ENCODE assay signal across 32 cellular contexts in the genomic region with DNA sequence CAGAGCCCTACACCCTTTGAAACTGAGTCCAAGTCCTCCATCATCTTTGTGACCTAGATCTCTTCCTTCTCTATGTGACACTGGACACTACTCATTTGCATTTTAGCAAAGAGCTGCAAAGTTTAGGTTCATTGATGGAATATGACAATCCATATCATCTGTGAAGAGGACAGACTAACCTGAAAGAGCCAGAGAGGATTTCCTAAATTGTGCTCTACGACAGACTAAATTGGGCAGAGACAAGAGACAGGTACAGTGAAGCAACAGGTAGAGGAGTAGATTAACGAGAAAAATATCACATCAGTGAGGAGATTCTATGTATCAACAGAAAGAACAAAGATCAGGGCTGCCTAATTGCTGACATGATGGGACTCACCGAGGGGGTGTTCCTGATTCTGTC.
"Had no signal": no experiment of that assay in that cellular context is flagged by ENCODE, and none has a peak within 500 bp of the region (broad histone marks: within the 10 kb centered on the region; RNA-seq: fewer than 3 reads in every experiment).

A gene with protein sequence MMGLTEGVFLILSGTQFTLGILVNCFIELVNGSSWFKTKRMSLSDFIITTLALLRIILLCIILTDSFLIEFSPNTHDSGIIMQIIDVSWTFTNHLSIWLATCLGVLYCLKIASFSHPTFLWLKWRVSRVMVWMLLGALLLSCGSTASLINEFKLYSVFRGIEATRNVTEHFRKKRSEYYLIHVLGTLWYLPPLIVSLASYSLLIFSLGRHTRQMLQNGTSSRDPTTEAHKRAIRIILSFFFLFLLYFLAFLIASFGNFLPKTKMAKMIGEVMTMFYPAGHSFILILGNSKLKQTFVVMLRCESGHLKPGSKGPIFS (plus strand): TSS at position 301 of the 400 bp plus-strand sequence. CDS start 62 bp downstream, at position 363.

- ATAC-seq: activated CD4-positive, alpha-beta T cell treated with anti-CD3 and anti-CD28 coated beads for 36 hours; activated CD8-positive, alpha-beta memory T cell treated with anti-CD3 and anti-CD28 coated beads, Interleukin-2, amount 10 ng/mL, durations not matched to agents 7 days and 5 days; activated CD8-positive, alpha-beta T cell treated with anti-CD3 and anti-CD28 coated beads, Interleukin-2, amount 10 ng/mL, durations not matched to agents 7 days and 5 days; activated naive CD4-positive, alpha-beta T cell treated with anti-CD3 and anti-CD28 coated beads, Interleukin-2, amount 50 U/mL, for 72 hours; esophagus mucosa; heart right ventricle; T-helper 17 cell had no signal

- H3K36me3 ChIP-seq: breast epithelium, cardiac muscle cell had no signal

- H3K9me3 Mint-ChIP-seq: activated CD4-positive, alpha-beta memory T cell treated with anti-CD3 and anti-CD28 coated beads for 36 hours; activated CD4-positive, alpha-beta T cell treated with anti-CD3 and anti-CD28 coated beads, Interleukin-2, amount 10 ng/mL, durations not matched to agents 24 days and 14 days; activated naive CD4-positive, alpha-beta T cell treated with anti-CD3 and anti-CD28 coated beads, Interleukin-2, amount 10 ng/mL, durations not matched to agents 7 days and 5 days; activated naive CD4-positive, alpha-beta T cell treated with anti-CD3 and anti-CD28 coated beads, Interleukin-2, amount 50 U/mL, for 72 hours; activated naive CD8-positive, alpha-beta T cell treated with anti-CD3 and anti-CD28 coated beads, Interleukin-2, amount 10 ng/mL, durations not matched to agents 7 days and 5 days; dendritic cell treated with granulocyte-macrophage colony-stimulating factor and Interleukin-4, amounts not matched to agents 40 ng/mL and 50 ng/mL, for 4 days; T-helper 2 cell treated with Interferon-gamma antibody and Interleukin-4, amounts not matched to agents 5 μg/mL and 100 μg/mL, for 36 hours had no signal

- H3K27ac ChIP-seq: ascending aorta, breast epithelium, cardiac muscle cell, coronary artery, dorsolateral prefrontal cortex, heart right ventricle had no signal

- H3K4me1 ChIP-seq: ascending aorta, breast epithelium, heart right ventricle had no signal

- H3K4me3 ChIP-seq: ascending aorta, breast epithelium, cardiac muscle cell, coronary artery, dorsolateral prefrontal cortex, heart right ventricle had no signal

- H3K4me1 Mint-ChIP-seq: activated CD4-positive, alpha-beta T cell treated with anti-CD3 and anti-CD28 coated beads for 36 hours; activated CD4-positive, alpha-beta T cell treated with anti-CD3 and anti-CD28 coated beads, Interleukin-2, amount 10 ng/mL, durations not matched to agents 24 days and 14 days; activated CD8-positive, alpha-beta memory T cell treated with anti-CD3 and anti-CD28 coated beads, Interleukin-2, amount 10 ng/mL, durations not matched to agents 7 days and 5 days; activated naive CD4-positive, alpha-beta T cell treated with anti-CD3 and anti-CD28 coated beads, Interleukin-2, amount 10 ng/mL, durations not matched to agents 7 days and 5 days; activated naive CD8-positive, alpha-beta T cell treated with anti-CD3 and anti-CD28 coated beads, Interleukin-2, amount 10 ng/mL, durations not matched to agents 7 days and 5 days; brain; endodermal cell had no signal

- H3K27ac Mint-ChIP-seq: activated CD4-positive, alpha-beta memory T cell treated with anti-CD3 and anti-CD28 coated beads for 36 hours; activated CD4-positive, alpha-beta T cell treated with anti-CD3 and anti-CD28 coated beads for 36 hours; activated CD4-positive, alpha-beta T cell treated with anti-CD3 and anti-CD28 coated beads, Interleukin-2, amount 10 ng/mL, durations not matched to agents 24 days and 14 days; activated CD8-positive, alpha-beta memory T cell treated with anti-CD3 and anti-CD28 coated beads, Interleukin-2, amount 10 ng/mL, durations not matched to agents 7 days and 5 days; activated CD8-positive, alpha-beta T cell treated with anti-CD3 and anti-CD28 coated beads, Interleukin-2, amount 10 ng/mL, durations not matched to agents 7 days and 5 days; activated naive CD4-positive, alpha-beta T cell treated with anti-CD3 and anti-CD28 coated beads, Interleukin-2, amount 10 ng/mL, durations not matched to agents 7 days and 5 days; activated naive CD8-positive, alpha-beta T cell treated with anti-CD3 and anti-CD28 coated beads, Interleukin-2, amount 10 ng/mL, durations not matched to agents 7 days and 5 days; brain; dendritic cell treated with granulocyte-macrophage colony-stimulating factor and Interleukin-4, amounts not matched to agents 40 ng/mL and 50 ng/mL, for 4 days; endodermal cell; T-helper 17 cell; T-helper 2 cell treated with Interferon-gamma antibody and Interleukin-4, amounts not matched to agents 5 μg/mL and 100 μg/mL, for 36 hours had no signal

- H3K9me3 ChIP-seq: ascending aorta, breast epithelium, heart right ventricle had no signal

- H3K4me3 Mint-ChIP-seq: activated CD4-positive, alpha-beta memory T cell treated with anti-CD3 and anti-CD28 coated beads for 36 hours; activated CD4-positive, alpha-beta T cell treated with anti-CD3 and anti-CD28 coated beads for 36 hours; activated CD4-positive, alpha-beta T cell treated with anti-CD3 and anti-CD28 coated beads, Interleukin-2, amount 10 ng/mL, durations not matched to agents 24 days and 14 days; activated CD8-positive, alpha-beta memory T cell treated with anti-CD3 and anti-CD28 coated beads, Interleukin-2, amount 10 ng/mL, durations not matched to agents 7 days and 5 days; activated CD8-positive, alpha-beta T cell treated with anti-CD3 and anti-CD28 coated beads, Interleukin-2, amount 10 ng/mL, durations not matched to agents 7 days and 5 days; activated naive CD4-positive, alpha-beta T cell treated with anti-CD3 and anti-CD28 coated beads, Interleukin-2, amount 10 ng/mL, durations not matched to agents 7 days and 5 days; activated naive CD8-positive, alpha-beta T cell treated with anti-CD3 and anti-CD28 coated beads, Interleukin-2, amount 10 ng/mL, durations not matched to agents 7 days and 5 days; brain; dendritic cell treated with granulocyte-macrophage colony-stimulating factor and Interleukin-4, amounts not matched to agents 40 ng/mL and 50 ng/mL, for 4 days; endodermal cell; T-helper 17 cell; T-helper 2 cell treated with Interferon-gamma antibody and Interleukin-4, amounts not matched to agents 5 μg/mL and 100 μg/mL, for 36 hours had no signal

- H3K27me3 ChIP-seq: ascending aorta, breast epithelium, cardiac muscle cell, dorsolateral prefrontal cortex, heart right ventricle had no signal

- DNase-seq: activated CD4-positive, alpha-beta memory T cell treated with anti-CD3 and anti-CD28 coated beads for 36 hours; activated CD4-positive, alpha-beta T cell treated with anti-CD3 and anti-CD28 coated beads for 36 hours; activated CD4-positive, alpha-beta T cell treated with anti-CD3 and anti-CD28 coated beads, Interleukin-2, amount 10 ng/mL, durations not matched to agents 24 days and 14 days; activated CD4-positive, CD25-positive, alpha-beta regulatory T cell; activated CD4-positive, CD25-positive, alpha-beta regulatory T cell treated with anti-CD3 and anti-CD28 coated beads, Interleukin-2, amount 50 U/mL, for 72 hours; activated CD8-positive, alpha-beta memory T cell treated with anti-CD3 and anti-CD28 coated beads, Interleukin-2, amount 10 ng/mL, durations not matched to agents 7 days and 5 days; activated CD8-positive, alpha-beta memory T cell treated with anti-CD3 and anti-CD28 coated beads, Interleukin-2, amount 50 U/mL, for 4 hours; activated CD8-positive, alpha-beta T cell treated with anti-CD3 and anti-CD28 coated beads, Interleukin-2, amount 10 ng/mL, durations not matched to agents 7 days and 5 days; activated gamma-delta T cell; activated naive CD4-positive, alpha-beta T cell; activated naive CD4-positive, alpha-beta T cell treated with anti-CD3 and anti-CD28 coated beads, Interleukin-2, amount 10 ng/mL, durations not matched to agents 7 days and 5 days; activated naive CD8-positive, alpha-beta T cell treated with anti-CD3 and anti-CD28 coated beads, Interleukin-2, amount 10 ng/mL, durations not matched to agents 7 days and 5 days; activated T-cell treated with anti-CD3 and anti-CD28 coated beads, Interleukin-2, amount 50 U/mL, for 1 hour; central memory CD4-positive, alpha-beta T cell; cerebellar nuclear complex; dorsolateral prefrontal cortex; effector memory CD4-positive, alpha-beta T cell; endodermal cell; foreskin fibroblast; heart right ventricle; T-helper 1 cell; T-helper 17 cell; T1000 had no signal

- H3K27me3 Mint-ChIP-seq: activated CD4-positive, alpha-beta memory T cell treated with anti-CD3 and anti-CD28 coated beads for 36 hours; activated CD4-positive, alpha-beta T cell treated with anti-CD3 and anti-CD28 coated beads for 36 hours; activated CD4-positive, alpha-beta T cell treated with anti-CD3 and anti-CD28 coated beads, Interleukin-2, amount 10 ng/mL, durations not matched to agents 24 days and 14 days; activated CD8-positive, alpha-beta memory T cell treated with anti-CD3 and anti-CD28 coated beads, Interleukin-2, amount 10 ng/mL, durations not matched to agents 7 days and 5 days; activated naive CD4-positive, alpha-beta T cell treated with anti-CD3 and anti-CD28 coated beads, Interleukin-2, amount 10 ng/mL, durations not matched to agents 7 days and 5 days; activated naive CD8-positive, alpha-beta T cell treated with anti-CD3 and anti-CD28 coated beads, Interleukin-2, amount 10 ng/mL, durations not matched to agents 7 days and 5 days; brain; dendritic cell treated with granulocyte-macrophage colony-stimulating factor and Interleukin-4, amounts not matched to agents 40 ng/mL and 50 ng/mL, for 4 days; T-helper 17 cell had no signal
